ENCODE assay signal across 33 cellular contexts in genomic region chr19:313169-313987, GRCh38. TPM values are rescaled to one million over a fixed set of nuclear protein-coding genes. Genes with fewer than 3 reads are reported as not detected.
DNase-seq lines count a peak whose midpoint lies in the region; ATAC-seq and TF ChIP-seq lines count a peak whose summit lies in the region.
"Had no signal": no experiment of that assay in that cellular context is flagged by ENCODE, and none has a peak within 500 bp of the region (broad histone marks: within the 10 kb centered on the region; RNA-seq: fewer than 3 reads in every experiment).

No MANE protein-coding gene starts in this region.

- DNase-seq in Right ventricle myocardium superior = peak; percentile 42
- no peak for DNase-seq in right atrium auricular region (ENCODE audit: low spot score)
- DNase-seq in neural crest cell (ENCODE audit: low read depth, low spot score) = no peak
- DNase-seq in upper lobe of right lung = peak; percentile 64
- DNase-seq in activated naive CD4-positive, alpha-beta T cell (lab: John Stamatoyannopoulos, UW) = no peak
- DNase-seq: activated CD4-positive, alpha-beta T cell treated with anti-CD3 and anti-CD28 coated beads for 48 hours; activated CD8-positive, alpha-beta memory T cell treated with anti-CD3 and anti-CD28 coated beads for 24 hours; activated gamma-delta T cell; activated T-cell treated with anti-CD3 and anti-CD28 coated beads for 4 hours; caudate nucleus; CD4-positive, CD25-positive, alpha-beta regulatory T cell; DMS79 treated with DMSO at 0.1 percent for 48 hours; foreskin melanocyte; GDM1; GM23248; hypothalamus; immature natural killer cell; NCI-H1436 treated with DMSO at 0.1 percent for 48 hours; NCI-H345; NCI-H69; psoas muscle; SHP77 treated with DMSO at 0.1 percent for 48 hours; stimulated activated CD4-positive, alpha-beta T cell treated with anti-CD3 and anti-CD28 coated beads, Interleukin-15, amount 100 ng/mL, for 24 hours; stimulated activated CD4-positive, alpha-beta T cell treated with anti-CD3 and anti-CD28 coated beads, Interleukin-4, amount 100 ng/mL, for 4 hours; trophoblast cell had no signal

- peak overlapping the region; percentile 71 for H3K27ac Mint-ChIP-seq in neural crest cell (ENCODE audit: unreplicated experiment)
- H3K27ac Mint-ChIP-seq: dendritic cell treated with granulocyte-macrophage colony-stimulating factor and Interleukin-4, amounts not matched to agents 40 ng/mL and 50 ng/mL, for 4 days; immature natural killer cell had no signal

- H3K4me3 Mint-ChIP-seq in neural crest cell = no peak overlapping the region
- H3K4me3 Mint-ChIP-seq: CD4-positive, CD25-positive, alpha-beta regulatory T cell; dendritic cell treated with granulocyte-macrophage colony-stimulating factor and Interleukin-4, amounts not matched to agents 40 ng/mL and 50 ng/mL, for 4 days; immature natural killer cell had no signal

- peaks cover 26% of the 10 kb centered on the region for H3K36me3 Mint-ChIP-seq in neural crest cell (ENCODE audit: low read depth)

- H3K9me3 ChIP-seq in right atrium auricular region (peaks cover 0 to 3% of the 10 kb centered on the region in 2 donors), gastroesophageal sphincter (no peaks in the 10 kb centered on the region), upper lobe of right lung (no peaks in the 10 kb centered on the region)

- H3K27ac ChIP-seq in right atrium auricular region = no peak overlapping the region
- peak overlapping the region in 2 of 4 donors; percentile 23 to 45 for H3K27ac ChIP-seq in gastroesophageal sphincter
- H3K27ac ChIP-seq in upper lobe of right lung = peak overlapping the region; percentile 73
- H3K27ac ChIP-seq: GM23248, psoas muscle, VCaP had no signal

- TF ChIP-seq CTCF in right atrium auricular region (IDR thresholded peaks at IDR 0.05) = no peak
- no peak for TF ChIP-seq CTCF in gastroesophageal sphincter (IDR thresholded peaks at IDR 0.05)
- TF ChIP-seq CTCF in neural crest cell (conservative IDR thresholded peaks at IDR 0.05) = no peak
- no peak for TF ChIP-seq CTCF in upper lobe of right lung (IDR thresholded peaks at IDR 0.05)

- H3K4me1 ChIP-seq in right atrium auricular region (no peaks in the 10 kb centered on the region), gastroesophageal sphincter (peaks cover 0 to 22% (median 3%) of the 10 kb centered on the region in 3 donors), upper lobe of right lung (no peaks in the 10 kb centered on the region)
- H3K4me1 ChIP-seq: psoas muscle had no signal

- no peak for TF ChIP-seq POLR2A in gastroesophageal sphincter (IDR thresholded peaks at IDR 0.05)

- peaks cover 52% of the 10 kb centered on the region for H3K36me3 ChIP-seq in right atrium auricular region
- H3K36me3 ChIP-seq in gastroesophageal sphincter = peaks cover 0 to 81% of the 10 kb centered on the region in 2 donors
- H3K36me3 ChIP-seq in upper lobe of right lung = peaks cover 52% of the 10 kb centered on the region

- no peaks in the 10 kb centered on the region for H3K4me1 Mint-ChIP-seq in neural crest cell

- H3K9me3 Mint-ChIP-seq in neural crest cell = no peaks in the 10 kb centered on the region
- H3K9me3 Mint-ChIP-seq: dendritic cell treated with granulocyte-macrophage colony-stimulating factor and Interleukin-4, amounts not matched to agents 40 ng/mL and 50 ng/mL, for 4 days had no signal

- H3K27me3 Mint-ChIP-seq in neural crest cell (ENCODE audit: low read depth) = no peaks in the 10 kb centered on the region
- H3K27me3 Mint-ChIP-seq: CD4-positive, CD25-positive, alpha-beta regulatory T cell; dendritic cell treated with granulocyte-macrophage colony-stimulating factor and Interleukin-4, amounts not matched to agents 40 ng/mL and 50 ng/mL, for 4 days had no signal

- TF ChIP-seq EP300 in gastroesophageal sphincter (IDR thresholded peaks at IDR 0.05) = no peak

- intact Hi-C loops in Right ventricle myocardium superior (cut with DNase I) (no loop called here), upper lobe of right lung (cut with DNase I) (no loop called here)

- H3K4me3 ChIP-seq in right atrium auricular region (no peak overlapping the region), gastroesophageal sphincter (no peak overlapping the region), upper lobe of right lung (no peak overlapping the region)
- H3K4me3 ChIP-seq: GM23248, psoas muscle had no signal

- no peak for ATAC-seq in Right ventricle myocardium superior (ENCODE audit: poor library complexity)
- peak; percentile 39 for ATAC-seq in gastroesophageal sphincter
- no peak for ATAC-seq in upper lobe of right lung
- no peak for ATAC-seq in GM21717 (IDR thresholded peaks at IDR 0.05; ENCODE audit: unreplicated experiment)
- no peak for ATAC-seq in GM18858 (IDR thresholded peaks at IDR 0.05; ENCODE audit: unreplicated experiment)
- ATAC-seq: left lobe of liver, psoas muscle had no signal

- no peaks in the 10 kb centered on the region for H3K27me3 ChIP-seq in right atrium auricular region
- no peaks in the 10 kb centered on the region for H3K27me3 ChIP-seq in gastroesophageal sphincter
- H3K27me3 ChIP-seq in upper lobe of right lung = no peaks in the 10 kb centered on the region

- 79% methylated on average over 6 of the region's 23 CpGs; no CpG with 5 or more reads in 1 of the 2 donors for WGBS in gastroesophageal sphincter (ENCODE audit: low coverage in 1 of 2), 2 donors

RNA-seq across cellular contexts. Expression of gene PLPP2, which starts 22.2 kb away (rescaled TPM):
- 0.56 TPM for total RNA-seq in Right ventricle myocardium superior
- 1 to 10 TPM in 1 of 2 donors, under 1 TPM in 1; 0.82 to 3.3 TPM for total RNA-seq in right atrium auricular region
- total RNA-seq in gastroesophageal sphincter = 10 to 100 TPM in 1 of 4 donors, 1 to 10 TPM in 3; 2.3 to 26.4 (median 3.7) TPM
- total RNA-seq in neural crest cell = 0.89 and 1.1 TPM in 2 replicates
- 5.7 TPM for total RNA-seq in upper lobe of right lung
- total RNA-seq: LHCN-M2, myocyte had no signal

RNA-seq across cellular contexts. Expression of gene MIER2, which starts 31.2 kb away (rescaled TPM):
- total RNA-seq in Right ventricle myocardium superior (18.3 TPM), right atrium auricular region (10 to 100 TPM; 15.2 to 22.4 TPM), gastroesophageal sphincter (10 to 100 TPM in 3 of 4 donors, 1 to 10 TPM in 1; 8.3 to 24.0 (median 20.1) TPM), neural crest cell (43.8 and 45.8 TPM in 2 replicates), upper lobe of right lung (43.1 TPM)

Comparison
In these comparisons a context has a peak if more than half of its experiments do, and no peak if none do; other contexts are left out.
1. DNase-seq: peak in Right ventricle myocardium superior (single experiment) and upper lobe of right lung (single experiment); none in right atrium auricular region (single experiment), neural crest cell (single experiment) and activated naive CD4-positive, alpha-beta T cell (0 of 4).